In genomic region chr18:77495982-77496690, GRCh38 we compare ENCODE assay signal across 18 cellular contexts.
A peak's percentile ranks its signal among the peaks of the same experiment; 100 is the strongest.
DNase-seq lines count a peak whose midpoint lies in the region; ATAC-seq, FAIRE-seq and TF ChIP-seq lines count a peak whose summit lies in the region.
"Had no signal": no experiment of that assay in that cellular context is flagged by ENCODE, and none has a peak within 500 bp of the region (broad histone marks: within the 10 kb centered on the region; RNA-seq: fewer than 3 reads in every experiment).

No MANE protein-coding gene starts in this region.

- no peak for DNase-seq in GM12892 (ENCODE audit: insufficient read length)
- DNase-seq in esophagus muscularis mucosa (ENCODE audit: extremely low spot score): peak; percentile 66
- DNase-seq in NCI-H345 (lab: John Stamatoyannopoulos, UW): no peak
- no peak for DNase-seq in endothelial cell (ENCODE audit: low spot score)
- DNase-seq in EL: no peak
- DNase-seq in SHP77 treated with DMSO at 0.1 percent for 48 hours (lab: John Stamatoyannopoulos, UW): no peak
- DNase-seq: ACHN; activated CD8-positive, alpha-beta memory T cell treated with anti-CD3 and anti-CD28 coated beads, Interleukin-2, amount 50 U/mL, for 48 hours; colonic mucosa; NCI-H1092 treated with DMSO at 0.1 percent for 48 hours; NCI-H510A treated with DMSO at 0.1 percent for 48 hours; nephron progenitor cell; stimulated activated naive CD4-positive, alpha-beta T cell; thyroid gland had no signal

- no peak overlapping the region for H3K27ac ChIP-seq in esophagus muscularis mucosa (replicated peaks in 1 of 4)
- H3K27ac ChIP-seq: colonic mucosa, parathyroid adenoma, thyroid gland had no signal

- TF ChIP-seq CTCF in esophagus muscularis mucosa (IDR thresholded peaks at IDR 0.05) (no peak), endothelial cell (IDR thresholded peaks at IDR 0.05; ENCODE audit: unreplicated experiment) (no peak)

- TF ChIP-seq POLR2A in GM12892 (IDR thresholded peaks at IDR 0.05; ENCODE audit: low read depth, low read length) (no peak), esophagus muscularis mucosa (IDR thresholded peaks at IDR 0.05; ENCODE audit: low read depth) (no peak)

- FAIRE-seq in GM12892 (lab: Jason Lieb, UNC): peak; percentile 36

- no peaks in the 10 kb centered on the region for H3K4me1 ChIP-seq in esophagus muscularis mucosa
- H3K4me1 ChIP-seq: colonic mucosa, parathyroid adenoma, thyroid gland had no signal

- no peaks in the 10 kb centered on the region for H3K9me3 Mint-ChIP-seq in endothelial cell (ENCODE audit: unreplicated experiment)

- no peak overlapping the region for H3K27ac Mint-ChIP-seq in endothelial cell (ENCODE audit: unreplicated experiment)
- H3K27ac Mint-ChIP-seq: CD14-positive monocyte, nephron progenitor cell had no signal

- TF ChIP-seq EP300 in esophagus muscularis mucosa (IDR thresholded peaks at IDR 0.05): no peak

- peaks cover 2% of the 10 kb centered on the region for H3K27me3 Mint-ChIP-seq in endothelial cell (ENCODE audit: unreplicated experiment)

- intact Hi-C loops in esophagus muscularis mucosa (cut with DNase I): no loop called here

- no peaks in the 10 kb centered on the region for H3K36me3 Mint-ChIP-seq in endothelial cell (ENCODE audit: low read depth, unreplicated experiment)
- H3K36me3 Mint-ChIP-seq: CD14-positive monocyte had no signal

- no peak overlapping the region for H3K4me3 Mint-ChIP-seq in endothelial cell (ENCODE audit: unreplicated experiment)
- H3K4me3 Mint-ChIP-seq: CD14-positive monocyte, nephron progenitor cell had no signal

- H3K27me3 ChIP-seq in esophagus muscularis mucosa: no peaks in the 10 kb centered on the region
- H3K27me3 ChIP-seq: colonic mucosa, thyroid gland had no signal

- H3K4me1 Mint-ChIP-seq in endothelial cell (ENCODE audit: unreplicated experiment): no peaks in the 10 kb centered on the region
- H3K4me1 Mint-ChIP-seq: CD14-positive monocyte, nephron progenitor cell had no signal

- H3K9me3 ChIP-seq in esophagus muscularis mucosa: no peaks in the 10 kb centered on the region
- H3K9me3 ChIP-seq: colonic mucosa, thyroid gland had no signal

- WGBS in esophagus muscularis mucosa: 50% methylated on average over 1 of the region's 1 CpG

- H3K4me3 ChIP-seq in esophagus muscularis mucosa: no peak overlapping the region
- H3K4me3 ChIP-seq: colonic mucosa, thyroid gland had no signal

- peak; percentile 76 for ATAC-seq in GM21447 (IDR thresholded peaks at IDR 0.05; ENCODE audit: unreplicated experiment)
- ATAC-seq in HG03521 (IDR thresholded peaks at IDR 0.05; ENCODE audit: unreplicated experiment): peak; percentile 51

- no peaks in the 10 kb centered on the region for H3K36me3 ChIP-seq in esophagus muscularis mucosa
- H3K36me3 ChIP-seq: colonic mucosa, thyroid gland had no signal
